22 cellular contexts compared by ENCODE assay signal in the genomic region with DNA sequence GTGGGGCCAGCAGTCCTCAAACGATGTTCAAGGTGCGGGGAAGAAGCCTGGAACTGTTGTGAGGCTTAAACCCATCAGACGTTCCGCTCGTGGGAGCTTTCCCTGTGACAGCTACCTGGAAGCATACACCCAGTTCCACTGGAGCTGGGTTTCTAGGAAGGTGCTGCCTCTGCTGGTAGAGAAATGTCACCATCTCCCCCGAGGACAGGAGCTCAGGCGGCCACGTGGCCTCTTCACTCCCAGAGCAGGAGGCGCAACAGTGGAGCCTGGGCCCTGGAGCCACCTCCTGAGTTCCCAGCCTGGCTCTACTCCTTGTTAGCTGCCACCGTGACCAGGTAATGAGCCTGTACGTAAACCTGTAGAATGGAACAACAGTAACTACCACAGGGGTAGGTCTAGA.
"Had no signal": no experiment of that assay in that cellular context is flagged by ENCODE, and none has a peak within 500 bp of the region (broad histone marks: within the 10 kb centered on the region; RNA-seq: fewer than 3 reads in every experiment).

No MANE protein-coding gene starts in this region.

- H3K9me3 ChIP-seq: esophagus squamous epithelium, spleen, testis had no signal

- H3K4me1 ChIP-seq: esophagus squamous epithelium, testis had no signal

- H3K36me3 Mint-ChIP-seq: activated CD4-positive, alpha-beta memory T cell treated with anti-CD3 and anti-CD28 coated beads for 36 hours; activated naive CD8-positive, alpha-beta T cell; stimulated activated memory B cell treated with anti-CD40 and anti-IgM and Interleukin-4, amounts not matched to agents 10 μg/mL and 1 μg/mL and 100 μg/mL, for 72 hours; type B pancreatic cell had no signal

- H3K4me3 Mint-ChIP-seq: activated CD4-positive, alpha-beta memory T cell treated with anti-CD3 and anti-CD28 coated beads for 36 hours; activated naive CD8-positive, alpha-beta T cell; activated T-helper 1 cell treated with anti-CD3 and anti-CD28 coated beads, Interleukin-12 subunit alpha, Interleukin-12 subunit beta, Interleukin-2, Interleukin-4 antibody, amounts not matched to agents 30 ng/mL and 10 ng/mL and 1 ng/mL, durations not matched to agents 14 hours and 24 hours and 36 hours; nephron progenitor cell; stimulated activated memory B cell treated with anti-CD40 and anti-IgM and Interleukin-4, amounts not matched to agents 10 μg/mL and 1 μg/mL and 100 μg/mL, for 72 hours; type B pancreatic cell had no signal

- FAIRE-seq: islet of Langerhans had no signal

- DNase-seq: activated CD4-positive, alpha-beta memory T cell treated with anti-CD3 and anti-CD28 coated beads for 36 hours; activated CD4-positive, alpha-beta T cell treated with anti-CD3 and anti-CD28 coated beads for 4 hours; activated gamma-delta T cell treated with Interleukin-2 at 50 U/mL for 16 hours; activated T-cell treated with anti-CD3 and anti-CD28 coated beads for 4 hours; amniotic stem cell; dermis blood vessel endothelial cell; effector memory CD4-positive, alpha-beta T cell; esophagus squamous epithelium; left colon; occipital lobe; posterior cingulate gyrus; spleen; stimulated activated CD4-positive, alpha-beta T cell treated with anti-CD3 and anti-CD28 coated beads, Interleukin-4, amount 100 ng/mL, for 4 hours; testis had no signal

- ATAC-seq: left colon; stimulated activated memory B cell treated with anti-CD40 and anti-IgM and Interleukin-4, amounts not matched to agents 10 μg/mL and 1 μg/mL and 100 μg/mL, for 72 hours had no signal

- H3K27ac Mint-ChIP-seq: activated CD4-positive, alpha-beta memory T cell treated with anti-CD3 and anti-CD28 coated beads for 36 hours; activated naive CD8-positive, alpha-beta T cell; activated T-helper 1 cell treated with anti-CD3 and anti-CD28 coated beads, Interleukin-12 subunit alpha, Interleukin-12 subunit beta, Interleukin-2, Interleukin-4 antibody, amounts not matched to agents 30 ng/mL and 10 ng/mL and 1 ng/mL, durations not matched to agents 14 hours and 24 hours and 36 hours; nephron progenitor cell; stimulated activated memory B cell treated with anti-CD40 and anti-IgM and Interleukin-4, amounts not matched to agents 10 μg/mL and 1 μg/mL and 100 μg/mL, for 72 hours; type B pancreatic cell had no signal

- H3K9me3 Mint-ChIP-seq: activated CD4-positive, alpha-beta memory T cell treated with anti-CD3 and anti-CD28 coated beads for 36 hours; activated T-helper 1 cell treated with anti-CD3 and anti-CD28 coated beads, Interleukin-12 subunit alpha, Interleukin-12 subunit beta, Interleukin-2, Interleukin-4 antibody, amounts not matched to agents 30 ng/mL and 10 ng/mL and 1 ng/mL, durations not matched to agents 14 hours and 24 hours and 36 hours; stimulated activated memory B cell treated with anti-CD40 and anti-IgM and Interleukin-4, amounts not matched to agents 10 μg/mL and 1 μg/mL and 100 μg/mL, for 72 hours; type B pancreatic cell had no signal

- H3K4me3 ChIP-seq: cardiac muscle cell, esophagus squamous epithelium, lung, spleen, testis had no signal

- H3K27ac ChIP-seq: esophagus squamous epithelium, spleen, testis had no signal

- H3K36me3 ChIP-seq: cardiac muscle cell, esophagus squamous epithelium, spleen had no signal

- H3K27me3 Mint-ChIP-seq: activated CD4-positive, alpha-beta memory T cell treated with anti-CD3 and anti-CD28 coated beads for 36 hours; activated naive CD8-positive, alpha-beta T cell; stimulated activated memory B cell treated with anti-CD40 and anti-IgM and Interleukin-4, amounts not matched to agents 10 μg/mL and 1 μg/mL and 100 μg/mL, for 72 hours had no signal

- H3K27me3 ChIP-seq: cardiac muscle cell, testis had no signal
